In genomic region chr4:5452156-5452555, GRCh38 we compare ENCODE assay signal across 19 cellular contexts.
DNase-seq lines count a peak whose midpoint lies in the region; ATAC-seq and TF ChIP-seq lines count a peak whose summit lies in the region.
"Had no signal": no experiment of that assay in that cellular context is flagged by ENCODE, and none has a peak within 500 bp of the region (broad histone marks: within the 10 kb centered on the region; RNA-seq: fewer than 3 reads in every experiment).

No MANE protein-coding gene starts in this region.

- H3K27ac ChIP-seq in upper lobe of right lung = no peak overlapping the region

- H3K36me3 ChIP-seq in upper lobe of right lung = no peaks in the 10 kb centered on the region
- H3K36me3 ChIP-seq: BE2C had no signal

- H3K4me1 ChIP-seq in upper lobe of right lung = no peaks in the 10 kb centered on the region
- H3K4me1 ChIP-seq: BE2C had no signal

- no peak for TF ChIP-seq CTCF in upper lobe of right lung (IDR thresholded peaks at IDR 0.05)

- ATAC-seq in left cardiac atrium (no peak), upper lobe of right lung (no peak)
- ATAC-seq: GM12878, HepG2 had no signal

- intact Hi-C loops in cardiac septum (cut with DNase I) = no loop called here
- intact Hi-C loops in left cardiac atrium (cut with DNase I) = no loop called here
- intact Hi-C loops in upper lobe of right lung (cut with DNase I) = no loop called here

- DNase-seq in cardiac septum (ENCODE audit: low spot score) = peak; percentile 49
- no peak for DNase-seq in left cardiac atrium
- DNase-seq in mesenteric fat pad (ENCODE audit: low spot score) = peak; percentile 28
- peak; percentile 39 for DNase-seq in upper lobe of right lung
- no peak for DNase-seq in NAMALWA (ENCODE audit: low spot score)
- no peak for DNase-seq in NCI-H1092 treated with DMSO at 0.1 percent for 48 hours (lab: John Stamatoyannopoulos, UW)
- DNase-seq: BE2C; C1 segment of cervical spinal cord; CD4-positive, CD25-positive, alpha-beta regulatory T cell; CD8-positive, alpha-beta memory T cell; COR-L47; DMS 273 treated with DMSO at 0.1 percent for 48 hours; DMS53; DND-41; EL; GOT3; H9 had no signal

- no peaks in the 10 kb centered on the region for H3K27me3 ChIP-seq in upper lobe of right lung
- H3K27me3 ChIP-seq: BE2C had no signal

- no peaks in the 10 kb centered on the region for H3K9me3 ChIP-seq in upper lobe of right lung
- H3K9me3 ChIP-seq: BE2C had no signal

- H3K4me3 ChIP-seq in upper lobe of right lung = no peak overlapping the region
- H3K4me3 ChIP-seq: GM12878 had no signal

Comparison
In these comparisons a context has a peak if more than half of its experiments do, and no peak if none do; other contexts are left out.
1. DNase-seq: peak in cardiac septum (single experiment), mesenteric fat pad (single experiment) and upper lobe of right lung (single experiment); none in left cardiac atrium (single experiment), NAMALWA (single experiment) and NCI-H1092 treated with DMSO at 0.1 percent for 48 hours (single experiment).